ENCODE assay signal across 8 cellular contexts in genomic region chr11:111604392-111605009, GRCh38. TPM values are rescaled to one million over a fixed set of nuclear protein-coding genes. Genes with fewer than 3 reads are reported as not detected.
DNase-seq lines count a peak whose midpoint lies in the region; ATAC-seq and TF ChIP-seq lines count a peak whose summit lies in the region.

No MANE protein-coding gene starts in this region.

- H3K27ac ChIP-seq in AG04450 (ENCODE audit: low read depth, low read length): no peak overlapping the region
- no peak overlapping the region for H3K27ac ChIP-seq in right cardiac atrium (ENCODE audit: low read length)
- H3K27ac ChIP-seq in skeletal muscle tissue (ENCODE audit: low read depth, low read length): peak overlapping the region; percentile 96

- CTCF ChIA-PET in AG04450 (lab: Charles Lee): interaction anchor here (0.6 to 2.3 kb wide), 67 partner anchors 9 to 675 kb away, joined by 3 to 46 read pairs (median 5); partner anchors contain the start of gene PPP2R1B

- intact Hi-C loops in right cardiac atrium (cut with DNase I): loop anchor here (5.0 to 10.0 kb wide), 3 partner anchors 90 to 238 kb away; no protein-coding TSS in a partner anchor

- H3K36me3 Mint-ChIP-seq in activated naive CD8-positive, alpha-beta T cell: no peaks in the 10 kb centered on the region

- H3K9me3 ChIP-seq in AG04450 (ENCODE audit: control insufficient read depth, insufficient read depth, low read length) (no peaks in the 10 kb centered on the region; the same call in 1 of the 2 replicates), right cardiac atrium (ENCODE audit: control insufficient read depth, low read length) (no peaks in the 10 kb centered on the region), skeletal muscle tissue (ENCODE audit: control insufficient read depth in 3 of 3, low read length in 3 of 3) (no peaks in the 10 kb centered on the region)

- H3K9me3 Mint-ChIP-seq in activated naive CD8-positive, alpha-beta T cell (ENCODE audit: low read depth): no peaks in the 10 kb centered on the region

- POLR2A ChIA-PET in AG04450 (lab: Yijun Ruan, JAX): interaction anchor here (0.6 to 1.3 kb wide), 4 partner anchors 42 to 162 kb away, joined by 3 to 5 read pairs (median 4); partner anchors contain the start of gene PPP2R1B

- H3K4me3 ChIP-seq in AG04450 (ENCODE audit: low read depth, low read length) (peak overlapping the region; percentile 81), GM12864 (ENCODE audit: low read depth, low read length) (no peak overlapping the region; the same call in 1 of the 2 replicates), right cardiac atrium (ENCODE audit: low read length) (peak overlapping the region; percentile 91), skeletal muscle tissue (ENCODE audit: low read length in 3 of 3) (peak overlapping the region; percentile 75 to 92 (median 89))

- peak; percentile 66 for TF ChIP-seq CTCF in AG04450 (IDR thresholded peaks at IDR 0.05; ENCODE audit: low read depth, low read length)
- peak; percentile 55 for TF ChIP-seq CTCF in GM12864 (IDR thresholded peaks at IDR 0.05; ENCODE audit: low read depth, low read length, missing control alignments)

- H3K27me3 ChIP-seq in AG04450 (ENCODE audit: control insufficient read depth, insufficient read depth, low read length): no peaks in the 10 kb centered on the region
- H3K27me3 ChIP-seq in right cardiac atrium (ENCODE audit: control insufficient read depth, insufficient read depth): no peaks in the 10 kb centered on the region
- no peaks in the 10 kb centered on the region for H3K27me3 ChIP-seq in skeletal muscle tissue (ENCODE audit: control insufficient read depth in 3 of 3, insufficient read depth in 3 of 3, low read length in 3 of 3)

- no peak for DNase-seq in AG04450 (ENCODE audit: low read depth, low spot score)
- no peak for DNase-seq in GM12864 (ENCODE audit: low read depth)
- peak; percentile 65 for DNase-seq in NCI-H2196 (lab: John Stamatoyannopoulos, UW; ENCODE audit: unreplicated experiment)
- no peak for DNase-seq in right cardiac atrium
- DNase-seq in NK-92 (lab: John Stamatoyannopoulos, UW; ENCODE audit: unreplicated experiment): no peak

- ATAC-seq in right cardiac atrium: no peak
- ATAC-seq in HG03571 (IDR thresholded peaks at IDR 0.05; ENCODE audit: unreplicated experiment): no peak

- no peaks in the 10 kb centered on the region for H3K27me3 Mint-ChIP-seq in activated naive CD8-positive, alpha-beta T cell

- H3K4me1 ChIP-seq in right cardiac atrium (ENCODE audit: control insufficient read depth, insufficient read depth, low read length): no peaks in the 10 kb centered on the region
- peaks cover 17 to 22% (median 20%) of the 10 kb centered on the region in 3 donors for H3K4me1 ChIP-seq in skeletal muscle tissue (ENCODE audit: control insufficient read depth in 3 of 3, insufficient read depth in 3 of 3, low read length in 3 of 3)

- peak overlapping the region; percentile 96 for H3K4me3 Mint-ChIP-seq in activated naive CD8-positive, alpha-beta T cell

- peaks cover 29% of the 10 kb centered on the region for H3K4me1 Mint-ChIP-seq in activated naive CD8-positive, alpha-beta T cell (ENCODE audit: low read depth)

- no peak overlapping the region for H3K27ac Mint-ChIP-seq in activated naive CD8-positive, alpha-beta T cell

- 35% methylated on average over 9 of the region's 9 CpGs for WGBS in right cardiac atrium

- H3K9ac ChIP-seq in skeletal muscle tissue (ENCODE audit: low read depth in 1 of 3, low read length in 3 of 3): peak overlapping the region in 1 of 3 donors; percentile 98

- H3K36me3 ChIP-seq in skeletal muscle tissue (ENCODE audit: control insufficient read depth in 3 of 3, insufficient read depth in 3 of 3, low read length in 3 of 3): no peaks in the 10 kb centered on the region

RNA-seq across cellular contexts. Expression of gene SIK2, which starts 2.3 kb away (rescaled TPM):
- polyA plus RNA-seq in AG04450 (2011; rRNA removed) (23.3 and 23.4 TPM in 2 replicates), right cardiac atrium (7.4 TPM)
- 33.5 and 38.3 TPM in 2 replicates for polyA minus RNA-seq in AG04450 (2011; rRNA and poly(A)+ RNA removed)
- total RNA-seq in right cardiac atrium (10 to 100 TPM; 18.0 to 51.7 (median 21.9) TPM), skeletal muscle tissue (11.5 TPM)
